ENCODE assay signal across 8 cellular contexts in the genomic region with DNA sequence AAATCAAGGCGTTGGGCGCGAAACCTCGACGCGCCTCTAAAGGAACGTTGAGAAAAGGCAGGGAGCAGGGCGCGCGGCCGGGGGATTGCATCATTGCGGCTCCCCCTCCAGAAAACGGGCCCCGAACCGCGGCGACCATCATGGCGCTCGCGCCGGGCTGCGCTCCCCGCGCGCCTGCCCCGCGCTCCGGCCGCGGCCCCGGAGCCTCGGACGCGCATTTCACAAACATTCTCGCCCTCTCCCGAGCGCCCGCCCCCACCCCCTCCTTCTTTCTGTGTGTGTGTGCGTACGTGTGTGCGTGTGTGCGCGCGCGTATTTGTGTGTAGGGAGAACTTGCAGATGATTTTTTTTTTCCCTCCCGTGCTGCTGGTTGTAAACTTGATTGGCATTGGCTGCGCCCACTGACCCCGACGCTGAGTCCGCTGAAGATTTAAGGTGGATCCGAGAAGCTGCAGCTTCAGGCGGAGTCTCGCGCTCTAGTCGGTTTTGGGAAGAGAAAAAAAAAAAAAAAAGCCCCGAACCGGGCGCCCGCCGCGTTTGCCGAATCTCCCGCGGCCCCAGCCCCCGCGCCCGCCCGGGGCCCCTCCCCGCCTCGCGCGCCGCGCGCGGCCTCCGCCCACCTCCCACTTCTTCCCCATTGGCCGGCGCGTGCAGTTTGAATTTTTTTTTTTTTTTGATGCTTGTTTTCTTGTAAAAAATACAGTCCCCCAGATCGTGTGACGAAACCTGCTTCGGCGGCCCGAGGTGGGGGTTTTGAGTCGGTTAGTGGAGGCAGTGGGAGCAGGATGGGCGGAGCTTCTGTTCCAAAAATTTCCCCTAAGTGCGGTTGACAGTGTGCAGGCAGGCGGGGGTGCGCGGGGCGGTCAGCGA. TPM values are rescaled to one million over a fixed set of nuclear protein-coding genes. Genes with fewer than 3 reads are reported as not detected.
DNase-seq lines count a peak whose midpoint lies in the region; ATAC-seq and TF ChIP-seq lines count a peak whose summit lies in the region.

No MANE protein-coding gene starts in this region.

- intact Hi-C loops in testis (cut with DNase I; ENCODE audit: low total_unique reads) = no loop called here

- H3K4me1 ChIP-seq in testis = peaks cover 13% of the 10 kb centered on the region

- H3K4me1 Mint-ChIP-seq in HFFc6 (ENCODE audit: low read depth) = peaks cover 59% of the 10 kb centered on the region
- peaks cover 55% of the 10 kb centered on the region for H3K4me1 Mint-ChIP-seq in activated naive CD4-positive, alpha-beta T cell treated with anti-CD3 and anti-CD28 coated beads, Interleukin-2, amount 50 U/mL, for 24 hours

- no peaks in the 10 kb centered on the region for H3K9me3 ChIP-seq in testis

- ATAC-seq in omental fat pad (ENCODE audit: low FRiP score) = peak; percentile 79

- no peaks in the 10 kb centered on the region for H3K36me3 ChIP-seq in testis (ENCODE audit: low read depth, missing control alignments)

- peak overlapping the region; percentile 91 for H3K4me3 Mint-ChIP-seq in HFFc6
- H3K4me3 Mint-ChIP-seq in activated naive CD4-positive, alpha-beta T cell treated with anti-CD3 and anti-CD28 coated beads, Interleukin-2, amount 50 U/mL, for 24 hours = peak overlapping the region; percentile 95

- peak overlapping the region; percentile 96 for H3K27ac Mint-ChIP-seq in HFFc6
- peak overlapping the region; percentile 96 for H3K27ac Mint-ChIP-seq in activated naive CD4-positive, alpha-beta T cell treated with anti-CD3 and anti-CD28 coated beads, Interleukin-2, amount 50 U/mL, for 24 hours

- peaks cover 50% of the 10 kb centered on the region for H3K36me3 Mint-ChIP-seq in HFFc6 (ENCODE audit: low read depth)
- H3K36me3 Mint-ChIP-seq in activated naive CD4-positive, alpha-beta T cell treated with anti-CD3 and anti-CD28 coated beads, Interleukin-2, amount 50 U/mL, for 24 hours = peaks cover 10% of the 10 kb centered on the region

- no peaks in the 10 kb centered on the region for H3K27me3 ChIP-seq in testis

- no peaks in the 10 kb centered on the region; the same call in 1 of the 2 replicates for H3K9me3 Mint-ChIP-seq in HFFc6
- H3K9me3 Mint-ChIP-seq in activated naive CD4-positive, alpha-beta T cell treated with anti-CD3 and anti-CD28 coated beads, Interleukin-2, amount 50 U/mL, for 24 hours = no peaks in the 10 kb centered on the region

- H3K4me3 ChIP-seq in testis = peak overlapping the region; percentile 73 to 84

- 0 to 1% methylated on average over 33 to 84 of the region's 93 CpGs for WGBS in testis, 2 donors

- DNase-seq in GM04504 (ENCODE audit: low read depth) = peak; percentile 98
- DNase-seq in HFFc6 = peak; percentile 98
- DNase-seq in NAMALWA (ENCODE audit: low spot score) = peak; percentile 99
- peak; percentile 99 for DNase-seq in SK-N-DZ (ENCODE audit: low spot score)
- peak; percentile 99 for DNase-seq in glomerular visceral epithelial cell (ENCODE audit: extremely low spot score)
- DNase-seq in omental fat pad (ENCODE audit: low spot score) = peak; percentile 73
- peak; percentile 96 for DNase-seq in testis

- TF ChIP-seq CTCF in HFFc6 (IDR thresholded peaks at IDR 0.05) = peak; percentile 26; the same call in 1 of the 2 replicates
- TF ChIP-seq CTCF in omental fat pad (IDR thresholded peaks at IDR 0.05) = no peak
- TF ChIP-seq CTCF in testis (IDR thresholded peaks at IDR 0.05) = peak in 1 of 3 experiments; percentile 12

- peak overlapping the region; percentile 95 to 100 for H3K27ac ChIP-seq in testis

- TF ChIP-seq POLR2A in testis (IDR thresholded peaks at IDR 0.05) = no peak

- H3K27me3 Mint-ChIP-seq in HFFc6 (ENCODE audit: insufficient read depth) = peaks cover 13% of the 10 kb centered on the region
- no peaks in the 10 kb centered on the region for H3K27me3 Mint-ChIP-seq in activated naive CD4-positive, alpha-beta T cell treated with anti-CD3 and anti-CD28 coated beads, Interleukin-2, amount 50 U/mL, for 24 hours

RNA-seq across cellular contexts. Expression of gene CDKN1B, which starts 8.2 kb away (rescaled TPM):
- 10 to 100 TPM; 22.9 to 31.4 (median 29.7) TPM for total RNA-seq in HFFc6 (2021; fragmentation: NEBNext Ultra II Directional; extraction: Animal tissue kit (Norgen Biotek cat#: 25700))
- 109 and 132 TPM in 2 replicates for polyA plus RNA-seq in SK-N-DZ (2014; cell fraction: cytosol; rRNA removed)
- 65.7 and 67.7 TPM in 2 replicates for polyA plus RNA-seq in SK-N-DZ (2014; cell fraction: nucleus; rRNA removed)
- 10 to 100 TPM; 18.4 to 86.2 (median 26.5) TPM for total RNA-seq in omental fat pad
- 10 to 100 TPM; 76.1 to 98.9 TPM for total RNA-seq in testis
- 59.2 TPM for polyA plus RNA-seq in testis (ENCODE audit: insufficient read depth, low read depth, low replicate concordance)

RNA-seq across cellular contexts. Expression of gene GPR19, which starts 29.3 kb away (rescaled TPM):
- total RNA-seq in HFFc6 (2021; fragmentation: NEBNext Ultra II Directional; extraction: Animal tissue kit (Norgen Biotek cat#: 25700)) = under 1 TPM in 3 of 6 experiments, not detected in 3; 0.15 to 0.31 (median 0.26) TPM
- 19.7 and 20.4 TPM in 2 replicates for polyA plus RNA-seq in SK-N-DZ (2014; cell fraction: cytosol; rRNA removed)
- 8.6 and 11.2 TPM in 2 replicates for polyA plus RNA-seq in SK-N-DZ (2014; cell fraction: nucleus; rRNA removed)
- total RNA-seq in omental fat pad = 1 to 10 TPM in 2 of 4 donors, under 1 TPM in 1, not detected in 1; 0.38 to 1.3 (median 1.2) TPM
- 1 to 10 TPM; 2.1 to 2.9 TPM for total RNA-seq in testis
- 4.1 TPM for polyA plus RNA-seq in testis (ENCODE audit: insufficient read depth, low read depth, low replicate concordance)

Comparison
In these comparisons a context has a peak if more than half of its experiments do, and no peak if none do; other contexts are left out.
1. Peak in every context shown above with its lines: DNase-seq, ATAC-seq, H3K4me3 ChIP-seq and H3K27ac ChIP-seq.